In genomic region chr3:128727059-128727458, GRCh38 we compare ENCODE assay signal across 8 cellular contexts. TPM values are rescaled to one million over a fixed set of nuclear protein-coding genes. Genes with fewer than 3 reads are reported as not detected.
A peak's percentile ranks its signal among the peaks of the same experiment; 100 is the strongest.
DNase-seq lines count a peak whose midpoint lies in the region; ATAC-seq and TF ChIP-seq lines count a peak whose summit lies in the region.

No MANE protein-coding gene starts in this region.

- H3K36me3 ChIP-seq in iPS-18a (ENCODE audit: control insufficient read depth, low read depth, low read length): no peaks in the 10 kb centered on the region

- no peaks in the 10 kb centered on the region for H3K9me3 Mint-ChIP-seq in HFFc6
- H3K9me3 Mint-ChIP-seq in activated T-helper 1 cell treated with anti-CD3 and anti-CD28 coated beads, Interleukin-12 subunit alpha, Interleukin-12 subunit beta, Interleukin-2, Interleukin-4 antibody, amounts not matched to agents 30 ng/mL and 10 ng/mL and 1 ng/mL, durations not matched to agents 14 hours and 24 hours and 36 hours: no peaks in the 10 kb centered on the region
- no peaks in the 10 kb centered on the region for H3K9me3 Mint-ChIP-seq in stimulated activated memory B cell treated with anti-CD40 and anti-IgM and Interleukin-4, amounts not matched to agents 10 μg/mL and 1 μg/mL and 100 μg/mL, for 72 hours

- 0 out of 2 replicates have a peak, but pooled peaks cover under 1% of the 10 kb centered on the region for H3K27me3 Mint-ChIP-seq in HFFc6 (ENCODE audit: insufficient read depth)
- H3K27me3 Mint-ChIP-seq in activated T-helper 1 cell treated with anti-CD3 and anti-CD28 coated beads, Interleukin-12 subunit alpha, Interleukin-12 subunit beta, Interleukin-2, Interleukin-4 antibody, amounts not matched to agents 30 ng/mL and 10 ng/mL and 1 ng/mL, durations not matched to agents 14 hours and 24 hours and 36 hours (ENCODE audit: insufficient read depth): no peaks in the 10 kb centered on the region
- no peaks in the 10 kb centered on the region for H3K27me3 Mint-ChIP-seq in stimulated activated memory B cell treated with anti-CD40 and anti-IgM and Interleukin-4, amounts not matched to agents 10 μg/mL and 1 μg/mL and 100 μg/mL, for 72 hours

- no peak for TF ChIP-seq CTCF in HFFc6 (IDR thresholded peaks at IDR 0.05)

- peaks cover 12% of the 10 kb centered on the region for H3K36me3 Mint-ChIP-seq in HFFc6 (ENCODE audit: low read depth)
- peaks cover 16% of the 10 kb centered on the region for H3K36me3 Mint-ChIP-seq in activated T-helper 1 cell treated with anti-CD3 and anti-CD28 coated beads, Interleukin-12 subunit alpha, Interleukin-12 subunit beta, Interleukin-2, Interleukin-4 antibody, amounts not matched to agents 30 ng/mL and 10 ng/mL and 1 ng/mL, durations not matched to agents 14 hours and 24 hours and 36 hours (ENCODE audit: low read depth)
- peaks cover under 1% of the 10 kb centered on the region for H3K36me3 Mint-ChIP-seq in stimulated activated memory B cell treated with anti-CD40 and anti-IgM and Interleukin-4, amounts not matched to agents 10 μg/mL and 1 μg/mL and 100 μg/mL, for 72 hours

- no peak for DNase-seq in HFFc6
- no peak for DNase-seq in activated T-helper 1 cell treated with anti-CD3 and anti-CD28 coated beads, Interleukin-12 subunit alpha, Interleukin-12 subunit beta, Interleukin-2, Interleukin-4 antibody, amounts not matched to agents 30 ng/mL and 10 ng/mL and 1 ng/mL, durations not matched to agents 14 hours and 24 hours and 36 hours (ENCODE audit: low spot score)
- DNase-seq in NCI-H1930 (lab: John Stamatoyannopoulos, UW): no peak
- DNase-seq in NCI-H2081 (lab: John Stamatoyannopoulos, UW): no peak
- no peak for DNase-seq in iPS-NIHi11 (ENCODE audit: low spot score)
- DNase-seq in NCI-H446 (lab: John Stamatoyannopoulos, UW): no peak

- no peaks in the 10 kb centered on the region for H3K27me3 ChIP-seq in iPS-18a (ENCODE audit: control insufficient read depth, insufficient read depth, low read length)

- H3K4me1 Mint-ChIP-seq in HFFc6 (ENCODE audit: low read depth): peaks cover 69% of the 10 kb centered on the region
- peaks cover 62% of the 10 kb centered on the region for H3K4me1 Mint-ChIP-seq in activated T-helper 1 cell treated with anti-CD3 and anti-CD28 coated beads, Interleukin-12 subunit alpha, Interleukin-12 subunit beta, Interleukin-2, Interleukin-4 antibody, amounts not matched to agents 30 ng/mL and 10 ng/mL and 1 ng/mL, durations not matched to agents 14 hours and 24 hours and 36 hours (ENCODE audit: low read depth)
- peaks cover 67% of the 10 kb centered on the region for H3K4me1 Mint-ChIP-seq in stimulated activated memory B cell treated with anti-CD40 and anti-IgM and Interleukin-4, amounts not matched to agents 10 μg/mL and 1 μg/mL and 100 μg/mL, for 72 hours

- H3K27ac Mint-ChIP-seq in HFFc6: peak overlapping the region; percentile 94
- peak overlapping the region; percentile 92 for H3K27ac Mint-ChIP-seq in activated T-helper 1 cell treated with anti-CD3 and anti-CD28 coated beads, Interleukin-12 subunit alpha, Interleukin-12 subunit beta, Interleukin-2, Interleukin-4 antibody, amounts not matched to agents 30 ng/mL and 10 ng/mL and 1 ng/mL, durations not matched to agents 14 hours and 24 hours and 36 hours
- H3K27ac Mint-ChIP-seq in stimulated activated memory B cell treated with anti-CD40 and anti-IgM and Interleukin-4, amounts not matched to agents 10 μg/mL and 1 μg/mL and 100 μg/mL, for 72 hours: peak overlapping the region; percentile 99

- H3K4me3 Mint-ChIP-seq in HFFc6: peak overlapping the region; percentile 99
- H3K4me3 Mint-ChIP-seq in activated T-helper 1 cell treated with anti-CD3 and anti-CD28 coated beads, Interleukin-12 subunit alpha, Interleukin-12 subunit beta, Interleukin-2, Interleukin-4 antibody, amounts not matched to agents 30 ng/mL and 10 ng/mL and 1 ng/mL, durations not matched to agents 14 hours and 24 hours and 36 hours: peak overlapping the region; percentile 99
- peak overlapping the region; percentile 95 for H3K4me3 Mint-ChIP-seq in stimulated activated memory B cell treated with anti-CD40 and anti-IgM and Interleukin-4, amounts not matched to agents 10 μg/mL and 1 μg/mL and 100 μg/mL, for 72 hours

- H3K9ac ChIP-seq in iPS-18a (ENCODE audit: low read length): peak overlapping the region; percentile 88

- no peak overlapping the region for H3K27ac ChIP-seq in iPS-18a (ENCODE audit: low read length)

- no peak for ATAC-seq in stimulated activated memory B cell treated with anti-CD40 and anti-IgM and Interleukin-4, amounts not matched to agents 10 μg/mL and 1 μg/mL and 100 μg/mL, for 72 hours

- H3K9me3 ChIP-seq in iPS-18a (ENCODE audit: control insufficient read depth, low read depth, low read length): no peaks in the 10 kb centered on the region

- intact Hi-C loops in activated T-helper 1 cell treated with anti-CD3 and anti-CD28 coated beads, Interleukin-12 subunit alpha, Interleukin-12 subunit beta, Interleukin-2, Interleukin-4 antibody, amounts not matched to agents 30 ng/mL and 10 ng/mL and 1 ng/mL, durations not matched to agents 14 hours and 24 hours and 36 hours (cut with micrococcal nuclease): loop anchor here (1.0 to 5.0 kb wide), 3 partner anchors 35 to 575 kb away; partner anchors contain the start of genes EEFSEC and RPN1

- peak overlapping the region; percentile 96 for H3K4me3 ChIP-seq in iPS-18a (ENCODE audit: low read length)

- H3K4me1 ChIP-seq in iPS-18a (ENCODE audit: control insufficient read depth, low read depth, low read length): peaks cover 22% of the 10 kb centered on the region

RNA-seq across cellular contexts. Expression of gene RAB7A, which starts 1.1 kb away (rescaled TPM):
- 100 to 1,000 TPM; 311 to 355 (median 323) TPM for total RNA-seq in HFFc6 (2021; fragmentation: NEBNext Ultra II Directional; extraction: Animal tissue kit (Norgen Biotek cat#: 25700))
- 318 and 329 TPM in 2 replicates for total RNA-seq in activated T-helper 1 cell treated with anti-CD3 and anti-CD28 coated beads, Interleukin-12 subunit alpha, Interleukin-12 subunit beta, Interleukin-2, Interleukin-4 antibody, amounts not matched to agents 30 ng/mL and 10 ng/mL and 1 ng/mL, durations not matched to agents 14 hours and 24 hours and 36 hours
